ENCODE assay signal across 1 cellular context in genomic region chr6:165770430-165771082, GRCh38.
TF ChIP-seq lines count a peak whose summit lies in the region.

No MANE protein-coding gene starts in this region.

TF ChIP-seq in H1, 55 proteins besides CTCF, POLR2A, EP300 and RAD21 (continued from another document):
- TF ChIP-seq CHD7 (IDR thresholded peaks at IDR 0.05; ENCODE audit: insufficient replicate concordance, low read length), result no peak
